ENCODE assay signal across 1 cellular context in genomic region chr4:41624765-41625164, GRCh38.
TF ChIP-seq lines count a peak whose summit lies in the region.

No MANE protein-coding gene starts in this region.

TF ChIP-seq in GM23338, 12 proteins besides CTCF, POLR2A, EP300 and RAD21 (continued from another document):
- TF ChIP-seq, protein P1, sequence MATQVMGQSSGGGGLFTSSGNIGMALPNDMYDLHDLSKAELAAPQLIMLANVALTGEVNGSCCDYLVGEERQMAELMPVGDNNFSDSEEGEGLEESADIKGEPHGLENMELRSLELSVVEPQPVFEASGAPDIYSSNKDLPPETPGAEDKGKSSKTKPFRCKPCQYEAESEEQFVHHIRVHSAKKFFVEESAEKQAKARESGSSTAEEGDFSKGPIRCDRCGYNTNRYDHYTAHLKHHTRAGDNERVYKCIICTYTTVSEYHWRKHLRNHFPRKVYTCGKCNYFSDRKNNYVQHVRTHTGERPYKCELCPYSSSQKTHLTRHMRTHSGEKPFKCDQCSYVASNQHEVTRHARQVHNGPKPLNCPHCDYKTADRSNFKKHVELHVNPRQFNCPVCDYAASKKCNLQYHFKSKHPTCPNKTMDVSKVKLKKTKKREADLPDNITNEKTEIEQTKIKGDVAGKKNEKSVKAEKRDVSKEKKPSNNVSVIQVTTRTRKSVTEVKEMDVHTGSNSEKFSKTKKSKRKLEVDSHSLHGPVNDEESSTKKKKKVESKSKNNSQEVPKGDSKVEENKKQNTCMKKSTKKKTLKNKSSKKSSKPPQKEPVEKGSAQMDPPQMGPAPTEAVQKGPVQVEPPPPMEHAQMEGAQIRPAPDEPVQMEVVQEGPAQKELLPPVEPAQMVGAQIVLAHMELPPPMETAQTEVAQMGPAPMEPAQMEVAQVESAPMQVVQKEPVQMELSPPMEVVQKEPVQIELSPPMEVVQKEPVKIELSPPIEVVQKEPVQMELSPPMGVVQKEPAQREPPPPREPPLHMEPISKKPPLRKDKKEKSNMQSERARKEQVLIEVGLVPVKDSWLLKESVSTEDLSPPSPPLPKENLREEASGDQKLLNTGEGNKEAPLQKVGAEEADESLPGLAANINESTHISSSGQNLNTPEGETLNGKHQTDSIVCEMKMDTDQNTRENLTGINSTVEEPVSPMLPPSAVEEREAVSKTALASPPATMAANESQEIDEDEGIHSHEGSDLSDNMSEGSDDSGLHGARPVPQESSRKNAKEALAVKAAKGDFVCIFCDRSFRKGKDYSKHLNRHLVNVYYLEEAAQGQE (IDR thresholded peaks at IDR 0.05; ENCODE audit: unreplicated experiment), result no peak
- TF ChIP-seq EZH2phosphoT487 (IDR thresholded peaks at IDR 0.05; ENCODE audit: unreplicated experiment) (no peak), POLR2AphosphoS5 (IDR thresholded peaks at IDR 0.05; ENCODE audit: low read depth) (no peak), STAT1 (IDR thresholded peaks at IDR 0.05; ENCODE audit: unreplicated experiment) (no peak), ZNF114 (CRISPR knock-in tag; IDR thresholded peaks at IDR 0.05) (no peak), EZH2 (IDR thresholded peaks at IDR 0.05; ENCODE audit: low read depth, unreplicated experiment) (no peak), JUNB (IDR thresholded peaks at IDR 0.05; ENCODE audit: unreplicated experiment) (no peak), CREB1 (CRISPR knock-in tag; IDR thresholded peaks at IDR 0.05; ENCODE audit: low read depth) (no peak), NANOG (IDR thresholded peaks at IDR 0.05; ENCODE audit: borderline replicate concordance) (no peak), ZNF331 (CRISPR knock-in tag; IDR thresholded peaks at IDR 0.05; ENCODE audit: low read depth) (no peak)
- TF ChIP-seq, protein P2, sequence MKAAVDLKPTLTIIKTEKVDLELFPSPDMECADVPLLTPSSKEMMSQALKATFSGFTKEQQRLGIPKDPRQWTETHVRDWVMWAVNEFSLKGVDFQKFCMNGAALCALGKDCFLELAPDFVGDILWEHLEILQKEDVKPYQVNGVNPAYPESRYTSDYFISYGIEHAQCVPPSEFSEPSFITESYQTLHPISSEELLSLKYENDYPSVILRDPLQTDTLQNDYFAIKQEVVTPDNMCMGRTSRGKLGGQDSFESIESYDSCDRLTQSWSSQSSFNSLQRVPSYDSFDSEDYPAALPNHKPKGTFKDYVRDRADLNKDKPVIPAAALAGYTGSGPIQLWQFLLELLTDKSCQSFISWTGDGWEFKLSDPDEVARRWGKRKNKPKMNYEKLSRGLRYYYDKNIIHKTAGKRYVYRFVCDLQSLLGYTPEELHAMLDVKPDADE (IDR thresholded peaks at IDR 0.05), result no peak
